In genomic region chr17:69314246-69315030, GRCh38 we compare ENCODE assay signal across 16 cellular contexts.
A peak's percentile ranks its signal among the peaks of the same experiment; 100 is the strongest.
DNase-seq lines count a peak whose midpoint lies in the region; ATAC-seq and TF ChIP-seq lines count a peak whose summit lies in the region.
"Had no signal": no experiment of that assay in that cellular context is flagged by ENCODE, and none has a peak within 500 bp of the region (broad histone marks: within the 10 kb centered on the region; RNA-seq: fewer than 3 reads in every experiment).

No MANE protein-coding gene starts in this region.

- H3K36me3 ChIP-seq in adipocyte (ENCODE audit: control insufficient read depth, insufficient read depth, low read length, severe bottlenecking): no peaks in the 10 kb centered on the region
- H3K36me3 ChIP-seq: BLaER1 had no signal

- H3K4me1 ChIP-seq in adipocyte (ENCODE audit: control insufficient read depth, insufficient read depth, low read length): peaks cover 4% of the 10 kb centered on the region

- H3K27ac Mint-ChIP-seq in nephron progenitor cell: peak overlapping the region; percentile 76
- H3K27ac Mint-ChIP-seq: stimulated activated naive CD8-positive, alpha-beta T cell treated with anti-CD3 and anti-CD28 coated beads, Interleukin-15, Interleukin-2, amounts not matched to agents 100 ng/mL and 50 ng/mL, for 24 hours; T-cell had no signal

- no peaks in the 10 kb centered on the region for H3K27me3 Mint-ChIP-seq in nephron progenitor cell (ENCODE audit: low read depth, poor library complexity)
- H3K27me3 Mint-ChIP-seq: stimulated activated naive CD8-positive, alpha-beta T cell treated with anti-CD3 and anti-CD28 coated beads, Interleukin-15, Interleukin-2, amounts not matched to agents 100 ng/mL and 50 ng/mL, for 24 hours; T-cell had no signal

- no peak overlapping the region for H3K4me3 ChIP-seq in adipocyte (ENCODE audit: low read length)
- H3K4me3 ChIP-seq: BLaER1 had no signal

- no peaks in the 10 kb centered on the region for H3K36me3 Mint-ChIP-seq in nephron progenitor cell (ENCODE audit: low read depth)

- DNase-seq in DMS53 (lab: John Stamatoyannopoulos, UW): peak; percentile 83
- peak; percentile 56 for DNase-seq in NCI-H2171 (lab: John Stamatoyannopoulos, UW)
- peak; percentile 27 for DNase-seq in adipocyte (ENCODE audit: low read depth)
- DNase-seq in nephron progenitor cell: no peak
- no peak for DNase-seq in MV-4-11 (lab: John Stamatoyannopoulos, UW)
- no peak for DNase-seq in T-helper 9 cell
- no peak for DNase-seq in amygdala (lab: John Stamatoyannopoulos, UW)
- DNase-seq: activated CD4-positive, alpha-beta T cell treated with anti-CD3 and anti-CD28 coated beads, Interleukin-2, amount 50 U/mL, for 4 hours; activated gamma-delta T cell; erythroblast; Kasumi-1; retina; T-cell had no signal

- H3K27me3 ChIP-seq in adipocyte (replicated peaks; ENCODE audit: control insufficient read depth, insufficient read depth, low read length): no peaks in the 10 kb centered on the region
- H3K27me3 ChIP-seq: BLaER1 had no signal

- no peak overlapping the region for H3K9ac ChIP-seq in adipocyte (ENCODE audit: low read length)
- H3K9ac ChIP-seq: BLaER1 had no signal

- H3K9me3 ChIP-seq in adipocyte (ENCODE audit: control insufficient read depth, low read length): no peaks in the 10 kb centered on the region
- H3K9me3 ChIP-seq: BLaER1 had no signal

- H3K4me1 Mint-ChIP-seq in nephron progenitor cell: peaks cover 21% of the 10 kb centered on the region

- ATAC-seq in GM21786 (IDR thresholded peaks at IDR 0.05; ENCODE audit: unreplicated experiment): no peak
- ATAC-seq: T-cell had no signal

- H3K9me3 Mint-ChIP-seq in nephron progenitor cell: no peaks in the 10 kb centered on the region
- H3K9me3 Mint-ChIP-seq: stimulated activated naive CD8-positive, alpha-beta T cell treated with anti-CD3 and anti-CD28 coated beads, Interleukin-15, Interleukin-2, amounts not matched to agents 100 ng/mL and 50 ng/mL, for 24 hours; T-cell had no signal

- TF ChIP-seq CTCF in nephron progenitor cell (IDR thresholded peaks at IDR 0.05): no peak

- no peak overlapping the region for H3K4me3 Mint-ChIP-seq in nephron progenitor cell
- H3K4me3 Mint-ChIP-seq: stimulated activated naive CD8-positive, alpha-beta T cell treated with anti-CD3 and anti-CD28 coated beads, Interleukin-15, Interleukin-2, amounts not matched to agents 100 ng/mL and 50 ng/mL, for 24 hours; T-cell had no signal

Comparison
In these comparisons a context has a peak if more than half of its experiments do, and no peak if none do; other contexts are left out.
1. DNase-seq: peak in DMS53 (single experiment), NCI-H2171 (single experiment) and adipocyte (single experiment); none in nephron progenitor cell (single experiment), MV-4-11 (single experiment), T-helper 9 cell (single experiment) and amygdala (0 of 56).